Comparison of ENCODE assay signal across 1 cellular context in genomic region chr1:167161242-167161641, GRCh38.
TF ChIP-seq lines count a peak whose summit lies in the region.

No MANE protein-coding gene starts in this region.

TF ChIP-seq in WTC11, 78 proteins besides CTCF, POLR2A, EP300 and RAD21 (continued from another document):
- TF ChIP-seq AR (CRISPR knock-in tag; IDR thresholded peaks at IDR 0.05) (0 out of 2 replicates have a peak, but pooled peaks have one; percentile 41), MAX (CRISPR knock-in tag; IDR thresholded peaks at IDR 0.05) (no peak)
